ENCODE assay signal across 10 cellular contexts in genomic region chr3:9898467-9899229, GRCh38. TPM values are rescaled to one million over a fixed set of nuclear protein-coding genes. Genes with fewer than 3 reads are reported as not detected.
DNase-seq lines count a peak whose midpoint lies in the region; ATAC-seq and TF ChIP-seq lines count a peak whose summit lies in the region.
"Had no signal": no experiment of that assay in that cellular context is flagged by ENCODE, and none has a peak within 500 bp of the region (broad histone marks: within the 10 kb centered on the region; RNA-seq: fewer than 3 reads in every experiment).

No MANE protein-coding gene starts in this region.

- H3K79me2 ChIP-seq in ACC112 (ENCODE audit: control insufficient read depth, insufficient read depth, low read length, unreplicated experiment), result peaks cover 3% of the 10 kb centered on the region

- H3K27me3 ChIP-seq in ACC112 (ENCODE audit: insufficient read depth, low read length) (no peaks in the 10 kb centered on the region), right lobe of liver (no peaks in the 10 kb centered on the region)
- H3K27me3 ChIP-seq: testis had no signal

- no peak for TF ChIP-seq CTCF in RWPE1 (conservative IDR thresholded peaks at IDR 0.05; ENCODE audit: low read depth)
- no peak for TF ChIP-seq CTCF in right lobe of liver (IDR thresholded peaks at IDR 0.05)

- H3K9me3 ChIP-seq in right lobe of liver, result no peaks in the 10 kb centered on the region
- H3K9me3 ChIP-seq: testis had no signal

- TF ChIP-seq POLR2A in right lobe of liver (IDR thresholded peaks at IDR 0.05), result no peak

- intact Hi-C loops in right lobe of liver (cut with DNase I), result no loop called here

- H2AFZ ChIP-seq in ACC112 (ENCODE audit: low read length, unreplicated experiment), result no peak overlapping the region

- POLR2A ChIA-PET in RWPE1 (lab: Yijun Ruan, JAX; ENCODE audit: low non-redundant PET), result no interaction called here

- peak; percentile 4 to 30 (median 11) for ATAC-seq in right lobe of liver
- no peak for ATAC-seq in HG03342 (IDR thresholded peaks at IDR 0.05; ENCODE audit: unreplicated experiment)

- no peak overlapping the region for H3K4me3 ChIP-seq in ACC112 (ENCODE audit: low read depth, low read length)
- peak overlapping the region in 1 of 3 donors; percentile 8 for H3K4me3 ChIP-seq in right lobe of liver
- H3K4me3 ChIP-seq: testis had no signal

- DNase-seq in RWPE1 (ENCODE audit: low spot score) (no peak), right lobe of liver (peak in 2 of 3 donors; percentile 62 to 63), CD1c-positive myeloid dendritic cell (ENCODE audit: extremely low spot score) (no peak), NCI-H82 (lab: John Stamatoyannopoulos, UW) (no peak)
- DNase-seq: NCI-H1436, T-helper 9 cell, testis had no signal

- CTCF ChIA-PET in RWPE1 (lab: Yijun Ruan, JAX), result interaction anchor here (0.6 kb wide), 1 partner anchor 49 kb away, joined by 4 read pairs; no protein-coding TSS in a partner anchor

- H3K36me3 ChIP-seq in ACC112 (ENCODE audit: insufficient read depth, low read length), result peaks cover 8% of the 10 kb centered on the region
- no peaks in the 10 kb centered on the region for H3K36me3 ChIP-seq in right lobe of liver

- H3K27ac ChIP-seq in ACC112 (ENCODE audit: low read depth, low read length) (peak overlapping the region; percentile 80; the same call in 1 of the 2 replicates), RWPE1 (peak overlapping the region; percentile 81), right lobe of liver (peak overlapping the region in 2 of 3 donors; percentile 60 to 69)
- H3K27ac ChIP-seq: testis had no signal

- H3K4me1 ChIP-seq in ACC112 (ENCODE audit: control insufficient read depth, insufficient read depth, low read length, unreplicated experiment) (peaks cover 60% of the 10 kb centered on the region), right lobe of liver (peaks cover 0 to 49% (median 13%) of the 10 kb centered on the region in 4 donors)

- WGBS in right lobe of liver (ENCODE audit: insufficient coverage, low coverage, low lambda C conversion rate, missing lambda C conversion rate), result 25% methylated on average over 8 of the region's 8 CpGs

RNA-seq across cellular contexts. Expression of gene IL17RE, which starts 4.0 kb away (rescaled TPM):
- total RNA-seq in right lobe of liver, result 1 to 10 TPM; 1.1 to 4.6 (median 2.2) TPM

RNA-seq across cellular contexts. Expression of gene JAGN1, which starts 8.2 kb away (rescaled TPM):
- 10 to 100 TPM; 20.5 to 40.6 (median 26.5) TPM for total RNA-seq in right lobe of liver

RNA-seq across cellular contexts. Expression of gene IL17RC, which starts 18.2 kb away (rescaled TPM):
- 10 to 100 TPM; 19.5 to 53.4 (median 40.1) TPM for total RNA-seq in right lobe of liver

RNA-seq across cellular contexts. Expression of gene CIDEC, which starts 18.6 kb away (rescaled TPM):
- total RNA-seq in right lobe of liver, result 100 to 1,000 TPM in 1 of 6 experiments, 10 to 100 TPM in 1, 1 to 10 TPM in 4; 1.0 to 101 (median 2.7) TPM
- total RNA-seq: activated T-helper 1 cell treated with anti-CD3 and anti-CD28 coated beads, Interleukin-12 subunit alpha, Interleukin-12 subunit beta, Interleukin-2, Interleukin-4 antibody, amounts not matched to agents 30 ng/mL and 10 ng/mL and 1 ng/mL, durations not matched to agents 14 hours and 24 hours and 36 hours had no signal

RNA-seq across cellular contexts. Expression of gene CRELD1, which starts 35.0 kb away (rescaled TPM):
- 10 to 100 TPM; 22.4 to 43.5 (median 30.5) TPM for total RNA-seq in right lobe of liver

Comparison
In these comparisons a context has a peak if more than half of its experiments do, and no peak if none do; other contexts are left out.
1. DNase-seq: peak in right lobe of liver (2 of 3); none in RWPE1 (single experiment), CD1c-positive myeloid dendritic cell (single experiment) and NCI-H82 (single experiment).
2. Peak in every context shown above with its lines, with median percentiles within 50 percentile points of each other: H3K27ac ChIP-seq.